ENCODE assay signal across 11 cellular contexts in genomic region chr4:108170729-108171540, GRCh38. TPM values are rescaled to one million over a fixed set of nuclear protein-coding genes. Genes with fewer than 3 reads are reported as not detected.
DNase-seq lines count a peak whose midpoint lies in the region; ATAC-seq, FAIRE-seq and TF ChIP-seq lines count a peak whose summit lies in the region.
"Had no signal": no experiment of that assay in that cellular context is flagged by ENCODE, and none has a peak within 500 bp of the region (broad histone marks: within the 10 kb centered on the region; RNA-seq: fewer than 3 reads in every experiment).

No MANE protein-coding gene starts in this region.

- ATAC-seq in HG03159 (IDR thresholded peaks at IDR 0.05; ENCODE audit: unreplicated experiment) (no peak), heart right ventricle (no peak), left cardiac atrium (no peak), GM19023 (IDR thresholded peaks at IDR 0.05; ENCODE audit: unreplicated experiment) (no peak)
- ATAC-seq: pancreas had no signal

- H3K9ac ChIP-seq in OCI-LY1 (ENCODE audit: low read length) (no peak overlapping the region), neural cell (ENCODE audit: low read length) (no peak overlapping the region)

- TF ChIP-seq RAD21 in neural cell (conservative IDR thresholded peaks at IDR 0.05) = no peak

- H4K20me1 ChIP-seq in OCI-LY1 (ENCODE audit: insufficient read depth, low read length) (no peaks in the 10 kb centered on the region), neural cell (ENCODE audit: insufficient read depth) (no peaks in the 10 kb centered on the region)

- H3K27me3 ChIP-seq in OCI-LY1 (ENCODE audit: insufficient read depth, low read length) (no peaks in the 10 kb centered on the region), neural cell (ENCODE audit: insufficient read depth, low read depth, low read length) (peaks cover 87% of the 10 kb centered on the region), heart right ventricle (peaks cover 19 to 99% (median 87%) of the 10 kb centered on the region in 7 donors)

- TF ChIP-seq POLR2A in GM12892 (IDR thresholded peaks at IDR 0.05; ENCODE audit: low read depth, low read length) = no peak

- H3K4me3 ChIP-seq in OCI-LY1 (ENCODE audit: low read depth, low read length, poor library complexity, severe bottlenecking) (no peak overlapping the region), coronary artery (peak overlapping the region; percentile 77), neural cell (ENCODE audit: low read length) (no peak overlapping the region), heart right ventricle (peak overlapping the region in 1 of 10 donors; percentile 62)
- H3K4me3 ChIP-seq: pancreas had no signal

- H3K27ac ChIP-seq in OCI-LY1 (ENCODE audit: low read depth, low read length, poor library complexity, severe bottlenecking) (no peak overlapping the region), coronary artery (no peak overlapping the region), neural cell (ENCODE audit: low read length) (no peak overlapping the region), heart right ventricle (no peak overlapping the region)
- H3K27ac ChIP-seq: pancreas had no signal

- TF ChIP-seq CTCF in OCI-LY1 (IDR thresholded peaks at IDR 0.05; ENCODE audit: low read length) (no peak), coronary artery (IDR thresholded peaks at IDR 0.05) (no peak), neural cell (IDR thresholded peaks at IDR 0.05; ENCODE audit: poor library complexity, severe bottlenecking) (no peak), heart right ventricle (IDR thresholded peaks at IDR 0.05) (no peak)

- H3K4me2 ChIP-seq in OCI-LY1 (ENCODE audit: low read length) = peak overlapping the region; percentile 16; the same call in 1 of the 2 replicates
- H3K4me2 ChIP-seq in neural cell (ENCODE audit: low read length) = no peak overlapping the region

- FAIRE-seq in GM12892 (lab: Jason Lieb, UNC) = peak; percentile 53
- FAIRE-seq: colon, pancreas, RCC 7860 had no signal

- H3K9me2 ChIP-seq in OCI-LY1 (ENCODE audit: low read depth, low read length) (no peaks in the 10 kb centered on the region), neural cell (ENCODE audit: insufficient read depth, low read length) (no peaks in the 10 kb centered on the region)

- no peak for DNase-seq in GM12892 (ENCODE audit: insufficient read length)
- no peak for DNase-seq in coronary artery (ENCODE audit: low spot score)
- no peak for DNase-seq in heart right ventricle
- DNase-seq in left cardiac atrium = no peak

- H2AFZ ChIP-seq in OCI-LY1 (ENCODE audit: low read length) (no peak overlapping the region), neural cell (ENCODE audit: low read depth, low read length) (no peak overlapping the region)

- H3F3A ChIP-seq in OCI-LY1 (ENCODE audit: insufficient read depth, low read length) (no peaks in the 10 kb centered on the region), neural cell (ENCODE audit: insufficient read depth, low read length, poor library complexity, severe bottlenecking) (peaks cover 3% of the 10 kb centered on the region)

- TF ChIP-seq EP300 in neural cell (conservative IDR thresholded peaks at IDR 0.05; ENCODE audit: poor library complexity, severe bottlenecking) = no peak

- H3K9me3 ChIP-seq in OCI-LY1 (ENCODE audit: low read length) = no peaks in the 10 kb centered on the region
- H3K9me3 ChIP-seq in neural cell (ENCODE audit: low read length) = no peaks in the 10 kb centered on the region
- H3K9me3 ChIP-seq in heart right ventricle = no peaks in the 10 kb centered on the region
- H3K9me3 ChIP-seq: pancreas had no signal

- H3K36me3 ChIP-seq in OCI-LY1 (ENCODE audit: insufficient read depth, low read length) (peaks cover 17% of the 10 kb centered on the region; the same call in 1 of the 2 replicates), neural cell (ENCODE audit: insufficient read depth, low read length) (no peaks in the 10 kb centered on the region), heart right ventricle (no peaks in the 10 kb centered on the region)
- H3K36me3 ChIP-seq: pancreas had no signal

- H3K79me2 ChIP-seq in OCI-LY1 (ENCODE audit: insufficient read depth, low read length) (peaks cover 16% of the 10 kb centered on the region), neural cell (replicated peaks; ENCODE audit: insufficient read depth, low read length) (no peaks in the 10 kb centered on the region)

- H3K4me1 ChIP-seq in OCI-LY1 (ENCODE audit: insufficient read depth, low read length, severe bottlenecking) = peaks cover 21% of the 10 kb centered on the region
- peaks cover 3 to 55% (median 37%) of the 10 kb centered on the region in 9 donors for H3K4me1 ChIP-seq in heart right ventricle

- 10 to 15% methylated on average over 17 of the region's 17 CpGs for WGBS in heart right ventricle, 2 donors

- intact Hi-C loops in heart right ventricle (cut with DNase I) (loop anchor here in 1 of 10 donors (10.0 kb wide), 1 partner anchor 404 kb away; no protein-coding TSS in a partner anchor), left cardiac atrium (cut with DNase I) (no loop called here)

TF ChIP-seq in neural cell, 6 proteins besides CTCF, POLR2A, EP300 and RAD21:
- TF ChIP-seq REST (IDR thresholded peaks at IDR 0.05; ENCODE audit: borderline replicate concordance) = no peak
- TF ChIP-seq TAF1 (IDR thresholded peaks at IDR 0.05; ENCODE audit: low read depth) = no peak
- TF ChIP-seq POLR2AphosphoS5 (IDR thresholded peaks at IDR 0.05) = peak; percentile 53
- TF ChIP-seq MXI1 (conservative IDR thresholded peaks at IDR 0.05; ENCODE audit: poor library complexity, severe bottlenecking) = no peak
- TF ChIP-seq SMC3 (conservative IDR thresholded peaks at IDR 0.05; ENCODE audit: poor library complexity) = no peak

RNA-seq across cellular contexts. Expression of gene LEF1, which starts 2.2 kb away (rescaled TPM):
- 20.9 TPM for polyA plus RNA-seq in GM12892 (2012; ENCODE audit: missing spikeins)
- polyA plus RNA-seq in neural cell = 0.60 and 0.78 TPM in 2 replicates
- 1.3 and 1.7 TPM in 2 replicates for polyA minus RNA-seq in neural cell
- total RNA-seq in heart right ventricle = 1 to 10 TPM in 4 of 10 donors, under 1 TPM in 5, not detected in 1; 0.35 to 4.6 (median 0.90) TPM
- under 1 TPM; 0.22 to 0.68 TPM for polyA plus RNA-seq in heart right ventricle
- total RNA-seq in left cardiac atrium = 1 to 10 TPM in 1 of 2 donors, under 1 TPM in 1; 0.71 to 1.3 TPM
